22 cellular contexts compared by ENCODE assay signal in the genomic region with DNA sequence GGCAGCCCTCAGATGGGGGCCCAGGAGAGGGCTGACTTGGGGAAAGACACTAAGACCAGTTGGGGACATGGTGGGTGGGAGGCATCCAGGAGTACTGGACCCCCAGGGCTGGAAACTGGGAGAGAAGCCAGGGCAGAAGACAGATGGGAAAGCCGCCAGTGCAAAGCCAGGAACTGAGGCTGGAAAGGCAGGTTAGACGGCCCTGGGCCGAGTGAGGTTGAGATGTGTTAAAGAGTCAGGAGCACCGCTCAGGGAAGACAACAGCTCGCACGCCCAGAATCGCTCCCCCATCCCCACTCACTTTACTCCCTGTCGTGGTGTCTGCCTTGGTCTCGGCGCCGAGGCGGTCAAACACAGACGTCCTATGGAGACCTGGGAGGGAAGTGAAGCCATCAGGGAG.
"Had no signal": no experiment of that assay in that cellular context is flagged by ENCODE, and none has a peak within 500 bp of the region (broad histone marks: within the 10 kb centered on the region; RNA-seq: fewer than 3 reads in every experiment).

No MANE protein-coding gene starts in this region.

- H3K27ac ChIP-seq: adrenal gland, ascending aorta, brain microvascular endothelial cell, esophagus muscularis mucosa, gastrocnemius medialis, thoracic aorta, upper lobe of right lung, WERI-Rb-1 had no signal

- H3K4me3 Mint-ChIP-seq: activated naive CD4-positive, alpha-beta T cell treated with anti-CD3 and anti-CD28 coated beads, Interleukin-2, amount 50 U/mL, for 24 hours; memory B cell; neural crest cell; T-helper 2 cell treated with Interferon-gamma antibody and Interleukin-4, amounts not matched to agents 5 μg/mL and 100 μg/mL, for 36 hours had no signal

- H3K9me3 ChIP-seq: adrenal gland, ascending aorta, esophagus muscularis mucosa, gastrocnemius medialis, mucosa of descending colon, thoracic aorta, upper lobe of right lung had no signal

- DNase-seq: activated CD4-positive, alpha-beta T cell treated with anti-CD3 and anti-CD28 coated beads, Interleukin-2, amount 50 U/mL, for 4 hours; activated gamma-delta T cell; adrenal gland; central memory CD4-positive, alpha-beta T cell; gastrocnemius medialis; hippocampal formation; mucosa of descending colon; stimulated activated CD4-positive, alpha-beta T cell treated with anti-CD3 and anti-CD28 coated beads, Interleukin-2, amount 100 ng/mL, for 48 hours; stimulated activated CD8-positive, alpha-beta memory T cell treated with anti-CD3 and anti-CD28 coated beads, Interleukin-4, amount 100 ng/mL, for 48 hours; stimulated activated naive CD4-positive, alpha-beta T cell; WERI-Rb-1 had no signal

- H3K4me1 Mint-ChIP-seq: activated naive CD4-positive, alpha-beta T cell treated with anti-CD3 and anti-CD28 coated beads, Interleukin-2, amount 50 U/mL, for 24 hours; neural crest cell had no signal

- H3K27me3 ChIP-seq: adrenal gland, ascending aorta, brain microvascular endothelial cell, dorsolateral prefrontal cortex, esophagus muscularis mucosa, gastrocnemius medialis, upper lobe of right lung had no signal

- ATAC-seq: gastrocnemius medialis, mucosa of descending colon, upper lobe of right lung had no signal

- H3K27me3 Mint-ChIP-seq: activated naive CD4-positive, alpha-beta T cell treated with anti-CD3 and anti-CD28 coated beads, Interleukin-2, amount 50 U/mL, for 24 hours; memory B cell; progenitor cell of endocrine pancreas had no signal

- H3K4me1 ChIP-seq: ascending aorta, esophagus muscularis mucosa, gastrocnemius medialis, upper lobe of right lung had no signal

- H3K4me3 ChIP-seq: adrenal gland, ascending aorta, dorsolateral prefrontal cortex, esophagus muscularis mucosa, gastrocnemius medialis, mucosa of descending colon, thoracic aorta, upper lobe of right lung had no signal

- H3K27ac Mint-ChIP-seq: activated naive CD4-positive, alpha-beta T cell treated with anti-CD3 and anti-CD28 coated beads, Interleukin-2, amount 50 U/mL, for 24 hours; memory B cell; progenitor cell of endocrine pancreas; T-helper 2 cell treated with Interferon-gamma antibody and Interleukin-4, amounts not matched to agents 5 μg/mL and 100 μg/mL, for 36 hours had no signal

- H3K9me3 Mint-ChIP-seq: activated naive CD4-positive, alpha-beta T cell treated with anti-CD3 and anti-CD28 coated beads, Interleukin-2, amount 50 U/mL, for 24 hours; memory B cell; neural crest cell; T-helper 2 cell treated with Interferon-gamma antibody and Interleukin-4, amounts not matched to agents 5 μg/mL and 100 μg/mL, for 36 hours had no signal
